8 cellular contexts compared by ENCODE assay signal in the genomic region with DNA sequence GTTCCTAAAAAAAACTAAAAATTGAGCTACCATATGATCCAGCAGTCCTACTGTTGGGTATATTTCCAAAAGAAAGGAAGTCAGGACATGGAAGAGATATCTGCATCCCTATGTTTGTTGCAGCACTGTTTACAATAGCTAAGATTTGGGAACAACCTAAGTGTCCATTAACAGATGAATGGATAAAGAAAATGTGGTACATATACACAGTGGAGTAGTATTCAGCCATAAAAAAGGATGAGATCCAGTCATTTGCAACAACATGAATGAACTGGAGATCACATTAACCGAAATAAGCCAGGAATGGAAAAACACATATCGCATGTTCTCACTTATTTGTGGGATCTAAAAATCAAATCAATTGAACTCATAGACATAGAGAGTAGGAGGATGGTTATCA. TPM values are rescaled to one million over a fixed set of nuclear protein-coding genes. Genes with fewer than 3 reads are reported as not detected.
"Had no signal": no experiment of that assay in that cellular context is flagged by ENCODE, and none has a peak within 500 bp of the region (broad histone marks: within the 10 kb centered on the region; RNA-seq: fewer than 3 reads in every experiment).

No MANE protein-coding gene starts in this region.

- H3K4me3 ChIP-seq: GM23338, HAP-1, K562 had no signal

- H3K9me3 ChIP-seq: HAP-1 had no signal

- H3K27ac Mint-ChIP-seq: GM23338 had no signal

- H3K9me3 Mint-ChIP-seq: GM23338 had no signal

- H3K36me3 ChIP-seq: HAP-1 had no signal

- FAIRE-seq: K562 had no signal

- H3K4me3 Mint-ChIP-seq: GM23338 had no signal

- H3K4me2 ChIP-seq: GM23338 had no signal

- ATAC-seq: GM23338, HCT116, K562 had no signal

- H3K27ac ChIP-seq: HL-60 had no signal

- H2AFZ ChIP-seq: GM23338 had no signal

- H3K4me1 Mint-ChIP-seq: GM23338 had no signal

- DNase-seq: H7, IMR-90, KG1 had no signal

RNA-seq across cellular contexts. Expression of a gene that starts 29.5 kb away (rescaled TPM):
- total RNA-seq: K562 had no signal
